Comparison of ENCODE assay signal across 8 cellular contexts in the genomic region with DNA sequence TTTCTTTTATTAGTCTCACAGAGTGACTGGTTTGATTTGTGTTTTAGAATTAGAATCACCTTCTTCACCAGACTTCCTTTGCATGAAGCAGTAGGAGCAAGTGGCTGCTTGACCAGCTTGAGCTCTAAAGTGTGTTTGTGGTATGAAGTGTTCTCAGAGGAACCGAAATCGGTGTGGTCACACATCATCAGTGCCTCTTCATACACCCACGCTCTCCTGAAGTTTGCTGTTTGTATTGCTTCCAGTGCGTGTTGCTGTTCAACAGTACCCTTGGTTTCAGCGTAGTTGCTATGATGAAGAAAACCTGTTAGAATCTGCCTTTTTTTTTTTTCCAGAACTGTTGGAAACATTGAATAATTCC.
A peak's percentile ranks its signal among the peaks of the same experiment; 100 is the strongest.
DNase-seq lines count a peak whose midpoint lies in the region; ATAC-seq and TF ChIP-seq lines count a peak whose summit lies in the region.

No MANE protein-coding gene starts in this region.

- H2AFZ ChIP-seq in neuronal stem cell (ENCODE audit: low read length), result no peak overlapping the region

- H3K4ac ChIP-seq in neuronal stem cell (ENCODE audit: low read length), result no peak overlapping the region

- no peaks in the 10 kb centered on the region for H3K9me3 ChIP-seq in neuronal stem cell (replicated peaks in 1 of 2; ENCODE audit: control insufficient read depth in 2 of 2, insufficient read depth in 1 of 2, low read depth in 1 of 2, low read length in 2 of 2)

- intact Hi-C loops in activated CD8-positive, alpha-beta T cell treated with anti-CD3 and anti-CD28 coated beads for 36 hours (cut with micrococcal nuclease), result no loop called here
- intact Hi-C loops in natural killer cell (cut with micrococcal nuclease), result no loop called here

- H3K27me3 ChIP-seq in neuronal stem cell (ENCODE audit: control insufficient read depth in 3 of 3, insufficient read depth in 3 of 3, low read depth in 1 of 3, low read length in 3 of 3), result no peaks in the 10 kb centered on the region

- DNase-seq in Ammon's horn (ENCODE audit: low spot score) (peak; percentile 64), natural killer cell (no peak), globus pallidus (ENCODE audit: low spot score) (no peak), neuronal stem cell (ENCODE audit: low spot score) (no peak), DMS153 treated with DMSO at 0.1 percent for 48 hours (lab: John Stamatoyannopoulos, UW; ENCODE audit: unreplicated experiment) (no peak)
- DNase-seq in activated CD8-positive, alpha-beta T cell treated with anti-CD3 and anti-CD28 coated beads for 36 hours, result peak; percentile 74

- no peak overlapping the region for H2BK120ac ChIP-seq in neuronal stem cell (ENCODE audit: low read depth, low read length)

- no peak for TF ChIP-seq CTCF in activated CD8-positive, alpha-beta T cell treated with anti-CD3 and anti-CD28 coated beads for 36 hours (IDR thresholded peaks at IDR 0.05)
- no peak for TF ChIP-seq CTCF in natural killer cell (IDR thresholded peaks at IDR 0.05)

- no peak overlapping the region for H3K23ac ChIP-seq in neuronal stem cell (ENCODE audit: low read depth, low read length, poor library complexity)

- POLR2A ChIA-PET in activated CD8-positive, alpha-beta T cell treated with anti-CD3 and anti-CD28 coated beads for 36 hours (lab: Charles Lee), result interaction anchor here (1.1 to 1.8 kb wide), 3 partner anchors 13 to 17 kb away, joined by 3 to 6 read pairs (median 5); no protein-coding TSS in a partner anchor

- H3K36me3 ChIP-seq in neuronal stem cell (replicated peaks in 1 of 2; ENCODE audit: control insufficient read depth in 2 of 2, insufficient read depth in 2 of 2, low read length in 2 of 2), result no peaks in the 10 kb centered on the region

- H3K9ac ChIP-seq in neuronal stem cell (ENCODE audit: low read depth, low read length, poor library complexity), result no peak overlapping the region

- peak overlapping the region; percentile 5 for H3K4me3 Mint-ChIP-seq in activated CD8-positive, alpha-beta T cell treated with anti-CD3 and anti-CD28 coated beads for 36 hours
- peak overlapping the region; percentile 62 for H3K4me3 Mint-ChIP-seq in natural killer cell

- no peaks in the 10 kb centered on the region for H3K9me3 Mint-ChIP-seq in activated CD8-positive, alpha-beta T cell treated with anti-CD3 and anti-CD28 coated beads for 36 hours
- no peaks in the 10 kb centered on the region for H3K9me3 Mint-ChIP-seq in natural killer cell

- H3K4me2 ChIP-seq in neuronal stem cell (ENCODE audit: insufficient read depth, low read length, poor library complexity, severe bottlenecking), result no peak overlapping the region

- H3K27ac Mint-ChIP-seq in activated CD8-positive, alpha-beta T cell treated with anti-CD3 and anti-CD28 coated beads for 36 hours, result peak overlapping the region; percentile 80
- peak overlapping the region; percentile 88 for H3K27ac Mint-ChIP-seq in natural killer cell

- WGBS in neuronal stem cell (ENCODE audit: extremely low coverage in 2 of 2, insufficient read length in 2 of 2, insufficient replicate concordance in 1 of 2), 2 donors, result no CpG with 5 or more reads among the region's 5 CpGs

- no peak overlapping the region for H4K91ac ChIP-seq in neuronal stem cell (ENCODE audit: low read depth, low read length, poor library complexity)

- no peak overlapping the region for H3K14ac ChIP-seq in neuronal stem cell (ENCODE audit: low read length)

- H3K4me3 ChIP-seq in neuronal stem cell (ENCODE audit: low read length in 2 of 2), result no peak overlapping the region

- H3K4me1 Mint-ChIP-seq in activated CD8-positive, alpha-beta T cell treated with anti-CD3 and anti-CD28 coated beads for 36 hours (ENCODE audit: low read depth), result peaks cover 53% of the 10 kb centered on the region
- peaks cover 43 to 52% of the 10 kb centered on the region in 2 donors for H3K4me1 Mint-ChIP-seq in natural killer cell

- no peaks in the 10 kb centered on the region for H3K36me3 Mint-ChIP-seq in activated CD8-positive, alpha-beta T cell treated with anti-CD3 and anti-CD28 coated beads for 36 hours (ENCODE audit: low read depth)
- no peaks in the 10 kb centered on the region for H3K36me3 Mint-ChIP-seq in natural killer cell

- H2AK5ac ChIP-seq in neuronal stem cell (ENCODE audit: low read depth, low read length), result no peak overlapping the region

- no peak overlapping the region for H2BK12ac ChIP-seq in neuronal stem cell (ENCODE audit: low read length)

- no peak overlapping the region for H3K27ac ChIP-seq in neuronal stem cell (replicated peaks; ENCODE audit: low read length)

- H3K18ac ChIP-seq in neuronal stem cell (ENCODE audit: low read length), result no peak overlapping the region

- peaks cover 4 to 10% of the 10 kb centered on the region in 2 donors for H3K4me1 ChIP-seq in neuronal stem cell (ENCODE audit: control insufficient read depth in 2 of 2, insufficient read depth in 1 of 2, low read depth in 1 of 2, low read length in 2 of 2)

- H3K27me3 Mint-ChIP-seq in activated CD8-positive, alpha-beta T cell treated with anti-CD3 and anti-CD28 coated beads for 36 hours, result no peaks in the 10 kb centered on the region
- no peaks in the 10 kb centered on the region for H3K27me3 Mint-ChIP-seq in natural killer cell (ENCODE audit: low read depth in 2 of 2)

- no peak overlapping the region for H2BK15ac ChIP-seq in neuronal stem cell (ENCODE audit: low read length)

- H4K8ac ChIP-seq in neuronal stem cell (ENCODE audit: low read depth, low read length), result no peak overlapping the region

- H3K79me1 ChIP-seq in neuronal stem cell (ENCODE audit: low read depth, low read length), result no peaks in the 10 kb centered on the region

- H2BK5ac ChIP-seq in neuronal stem cell (ENCODE audit: low read length), result no peak overlapping the region

- CTCF ChIA-PET in activated CD8-positive, alpha-beta T cell treated with anti-CD3 and anti-CD28 coated beads for 36 hours (lab: Charles Lee), result interaction anchor here (0.8 to 10.4 kb wide), 6 partner anchors 9 to 162 kb away, joined by 3 to 120 read pairs (median 7); no protein-coding TSS in a partner anchor

- peak; percentile 83 for ATAC-seq in GM18907 (IDR thresholded peaks at IDR 0.05; ENCODE audit: unreplicated experiment)
- ATAC-seq in HG03095 (IDR thresholded peaks at IDR 0.05; ENCODE audit: unreplicated experiment), result peak; percentile 73
- peak; percentile 72 for ATAC-seq in activated CD8-positive, alpha-beta T cell treated with anti-CD3 and anti-CD28 coated beads for 36 hours
- peak; percentile 71 to 84 (median 78) for ATAC-seq in natural killer cell

Comparison
In these comparisons a context has a peak if more than half of its experiments do, and no peak if none do; other contexts are left out.
1. DNase-seq: peak in Ammon's horn (single experiment) and activated CD8-positive, alpha-beta T cell treated with anti-CD3 and anti-CD28 coated beads for 36 hours (single experiment); none in natural killer cell (single experiment), globus pallidus (single experiment), neuronal stem cell (single experiment) and DMS153 treated with DMSO at 0.1 percent for 48 hours (single experiment).
2. Peak in every context shown above with its lines, with median percentiles within 50 percentile points of each other: ATAC-seq.